Comparison of ENCODE assay signal across 11 cellular contexts in the genomic region with DNA sequence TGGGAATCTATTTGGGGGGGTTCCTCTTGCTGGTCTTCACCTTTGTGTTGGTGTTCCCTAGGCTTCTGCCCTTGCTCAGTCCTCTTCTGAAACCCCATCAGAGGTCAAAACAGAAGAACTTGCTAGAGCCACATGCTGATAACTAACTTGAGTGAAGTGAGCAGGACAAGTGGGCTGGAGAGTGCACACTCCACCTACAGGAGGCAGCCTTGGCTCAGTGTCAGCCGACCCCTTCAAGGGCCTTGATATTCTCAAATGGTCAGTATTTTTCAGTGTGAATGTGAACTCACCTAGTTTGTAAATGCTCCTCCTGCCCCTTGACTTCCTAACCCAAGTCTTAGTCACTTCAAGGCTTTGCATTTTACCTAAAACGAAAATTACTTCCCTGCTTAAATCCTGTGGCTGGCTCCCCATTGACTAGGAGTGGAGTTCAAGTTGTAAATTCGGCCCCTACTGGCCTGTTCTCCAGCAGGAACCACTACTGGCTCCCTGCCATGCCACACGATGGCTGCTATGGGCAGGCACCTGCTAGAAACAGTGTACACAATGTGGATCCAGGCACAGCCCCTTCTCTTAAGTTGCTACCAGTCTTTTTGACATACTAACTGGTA. TPM values are rescaled to one million over a fixed set of nuclear protein-coding genes. Genes with fewer than 3 reads are reported as not detected.
DNase-seq lines count a peak whose midpoint lies in the region; ATAC-seq, FAIRE-seq and TF ChIP-seq lines count a peak whose summit lies in the region.
"Had no signal": no experiment of that assay in that cellular context is flagged by ENCODE, and none has a peak within 500 bp of the region (broad histone marks: within the 10 kb centered on the region; RNA-seq: fewer than 3 reads in every experiment).

No MANE protein-coding gene starts in this region.

- peak; percentile 6 for DNase-seq in activated naive CD4-positive, alpha-beta T cell treated with anti-CD3 and anti-CD28 coated beads for 36 hours
- DNase-seq in activated naive CD4-positive, alpha-beta T cell treated with Interleukin-2 at 50 U/mL for 16 hours, result no peak
- DNase-seq in NB4 (ENCODE audit: low read depth), result peak; percentile 55
- DNase-seq in H1 (ENCODE audit: low read depth in 1 of 2, low spot score in 2 of 2), result no peak
- no peak for DNase-seq in NCI-H524 treated with DMSO at 0.1 percent for 48 hours (lab: John Stamatoyannopoulos, UW)
- no peak for DNase-seq in vagina (ENCODE audit: extremely low spot score in 2 of 2)
- DNase-seq: activated naive CD8-positive, alpha-beta T cell treated with anti-CD3 and anti-CD28 coated beads, Interleukin-2, amount 10 ng/mL, durations not matched to agents 7 days and 5 days; spleen had no signal

- H4K91ac ChIP-seq in H1 (replicated peaks; ENCODE audit: insufficient read length, low read length), result no peak overlapping the region

- H3K23me2 ChIP-seq in H1 (ENCODE audit: low read depth, low read length), result 0 out of 2 replicates have a peak, but pooled peaks cover 2% of the 10 kb centered on the region

- 61% methylated on average over 4 of the region's 4 CpGs; no CpG with 5 or more reads in 1 of the 2 experiments for WGBS in H1 (ENCODE audit: extremely low coverage in 1 of 2, insufficient coverage in 1 of 2, insufficient read length in 1 of 2, insufficient replicate concordance in 2 of 2, low coverage in 1 of 2, low lambda C conversion rate in 2 of 2, missing lambda C conversion rate in 1 of 2), 2 experiments

- no peak overlapping the region for H3K18ac ChIP-seq in H1 (ENCODE audit: extremely low read depth, low read length)

- H3K27me3 ChIP-seq in H1 (replicated peaks in 1 of 4; ENCODE audit: control insufficient read depth in 3 of 4, extremely low read depth in 1 of 4, insufficient read depth in 3 of 4, low read length in 3 of 4), result no peaks in the 10 kb centered on the region; a peak in 1 of 7 replicates
- no peaks in the 10 kb centered on the region for H3K27me3 ChIP-seq in vagina

- H3K27ac Mint-ChIP-seq in activated naive CD4-positive, alpha-beta T cell treated with anti-CD3 and anti-CD28 coated beads for 36 hours, result no peak overlapping the region
- H3K27ac Mint-ChIP-seq: activated naive CD8-positive, alpha-beta T cell treated with anti-CD3 and anti-CD28 coated beads, Interleukin-2, amount 10 ng/mL, durations not matched to agents 7 days and 5 days had no signal

- H4K8ac ChIP-seq in H1 (ENCODE audit: extremely low read depth, insufficient read depth, low read length), result no peak overlapping the region

- no peak overlapping the region for H3K23ac ChIP-seq in H1 (ENCODE audit: insufficient read length)

- H3K36me3 ChIP-seq in H1 (ENCODE audit: control insufficient read depth in 2 of 4, insufficient read depth in 4 of 4, low read length in 3 of 4) (no peaks in the 10 kb centered on the region), vagina (no peaks in the 10 kb centered on the region)
- H3K36me3 ChIP-seq: spleen had no signal

- no peak overlapping the region for H2BK15ac ChIP-seq in H1 (ENCODE audit: low read length)

- peak; percentile 84 for FAIRE-seq in H1 (lab: Jason Lieb, UNC)

- no peak for ATAC-seq in GM18858 (IDR thresholded peaks at IDR 0.05; ENCODE audit: unreplicated experiment)

- H2BK12ac ChIP-seq in H1 (ENCODE audit: low read depth, low read length), result no peak overlapping the region

- peaks cover 0 to 13% of the 10 kb centered on the region in 2 experiments; a peak in 2 of 4 replicates for H3K79me2 ChIP-seq in H1 (ENCODE audit: control insufficient read depth in 1 of 2, insufficient read depth in 2 of 2, low read length in 2 of 2)

- no peak overlapping the region for H3K9ac ChIP-seq in H1 (replicated peaks in 1 of 4; ENCODE audit: extremely low read depth in 1 of 4, low read depth in 3 of 4, low read length in 3 of 4)

- no peak overlapping the region for H2BK20ac ChIP-seq in H1 (ENCODE audit: low read length)

- no peak overlapping the region for H4K5ac ChIP-seq in H1 (ENCODE audit: insufficient read length, low read depth, low read length)

- peaks cover 5 to 10% (median 8%) of the 10 kb centered on the region in 4 experiments; a peak in 6 of 7 replicates for H3K4me1 ChIP-seq in H1 (replicated peaks in 1 of 4; ENCODE audit: control insufficient read depth in 3 of 4, insufficient read depth in 4 of 4, low read length in 3 of 4)
- H3K4me1 ChIP-seq in vagina, result peaks cover 9% of the 10 kb centered on the region

- no peak overlapping the region for H3K14ac ChIP-seq in H1 (ENCODE audit: insufficient read length)

- peaks cover 19% of the 10 kb centered on the region for H3K4me1 Mint-ChIP-seq in activated naive CD4-positive, alpha-beta T cell treated with anti-CD3 and anti-CD28 coated beads for 36 hours (ENCODE audit: low read depth)

- H3K36me3 Mint-ChIP-seq in activated naive CD4-positive, alpha-beta T cell treated with anti-CD3 and anti-CD28 coated beads for 36 hours (ENCODE audit: low read depth), result no peaks in the 10 kb centered on the region
- H3K36me3 Mint-ChIP-seq: activated naive CD8-positive, alpha-beta T cell treated with anti-CD3 and anti-CD28 coated beads, Interleukin-2, amount 10 ng/mL, durations not matched to agents 7 days and 5 days had no signal

- TF ChIP-seq CTCF in NB4 (IDR thresholded peaks at IDR 0.05; ENCODE audit: low read depth, low read length) (peak; percentile 30), H1 (IDR thresholded peaks at IDR 0.05; ENCODE audit: control extremely low read depth in 1 of 3, insufficient read depth in 1 of 3, low read depth in 1 of 3, low read length in 3 of 3) (peak; percentile 72 to 80 (median 77)), vagina (IDR thresholded peaks at IDR 0.05) (no peak)

- H3K4me2 ChIP-seq in H1 (ENCODE audit: insufficient read depth in 1 of 2, low read depth in 2 of 2, low read length in 2 of 2), result no peak overlapping the region; a peak in 1 of 4 replicates

- H3K4ac ChIP-seq in H1 (replicated peaks; ENCODE audit: insufficient read length, low read depth, low read length), result no peak overlapping the region

- peaks cover 33% of the 10 kb centered on the region for H3K27me3 Mint-ChIP-seq in activated naive CD4-positive, alpha-beta T cell treated with anti-CD3 and anti-CD28 coated beads for 36 hours (ENCODE audit: low read depth)

- TF ChIP-seq POLR2A in NB4 (IDR thresholded peaks at IDR 0.05; ENCODE audit: extremely low read depth, insufficient read length), result no peak
- TF ChIP-seq POLR2A in H1 (IDR thresholded peaks at IDR 0.05; ENCODE audit: control extremely low read depth in 1 of 2, low read depth in 2 of 2, low read length in 2 of 2), result no peak
- no peak for TF ChIP-seq POLR2A in vagina (IDR thresholded peaks at IDR 0.05)

- peak overlapping the region; percentile 60; the same call in 1 of the 2 replicates for H2AFZ ChIP-seq in H1 (ENCODE audit: low read length)

- TF ChIP-seq EP300 in H1 (IDR thresholded peaks at IDR 0.05; ENCODE audit: borderline replicate concordance in 1 of 2, low read depth in 2 of 2, low read length in 2 of 2), result no peak

- CTCF ChIA-PET in activated naive CD4-positive, alpha-beta T cell treated with anti-CD3 and anti-CD28 coated beads for 36 hours (lab: Charles Lee), result no interaction called here
- CTCF ChIA-PET in H1 (lab: Charles Lee; ENCODE audit: partially characterized antibody), result interaction anchor here (0.7 to 3.2 kb wide), 7 partner anchors 11 to 93 kb away, joined by 3 to 41 read pairs (median 4); no protein-coding TSS in a partner anchor

- POLR2A ChIA-PET in H1 (lab: Charles Lee; ENCODE audit: partially characterized antibody), result no interaction called here

- H2AK5ac ChIP-seq in H1 (ENCODE audit: low read depth, low read length), result no peak overlapping the region

- H2BK5ac ChIP-seq in H1 (ENCODE audit: low read depth, low read length), result no peak overlapping the region

- no peaks in the 10 kb centered on the region for H4K20me1 ChIP-seq in H1 (replicated peaks in 1 of 2; ENCODE audit: control insufficient read depth in 1 of 2, insufficient read depth in 2 of 2, low read length in 2 of 2)

- H3K56ac ChIP-seq in H1 (replicated peaks; ENCODE audit: insufficient read length, low read depth, low read length), result no peak overlapping the region

- intact Hi-C loops in activated naive CD4-positive, alpha-beta T cell treated with anti-CD3 and anti-CD28 coated beads for 36 hours (cut with micrococcal nuclease), result no loop called here
- intact Hi-C loops in vagina (cut with DNase I), result no loop called here

- H3K9me3 Mint-ChIP-seq in activated naive CD4-positive, alpha-beta T cell treated with anti-CD3 and anti-CD28 coated beads for 36 hours, result no peaks in the 10 kb centered on the region

- H3K79me1 ChIP-seq in H1 (ENCODE audit: low read depth, low read length), result no peaks in the 10 kb centered on the region

- peak; percentile 79 to 84 for TF ChIP-seq RAD21 in H1 (IDR thresholded peaks at IDR 0.05 in 1 of 2, conservative IDR thresholded peaks at IDR 0.05 in 1 of 2; ENCODE audit: low read depth in 2 of 2, low read length in 2 of 2)

- no peak overlapping the region for H2BK120ac ChIP-seq in H1 (replicated peaks; ENCODE audit: low read depth, low read length)

- H3K27ac ChIP-seq in H1 (ENCODE audit: low read depth, low read length), result no peak overlapping the region
- H3K27ac ChIP-seq in temporal lobe (ENCODE audit: low read depth, low read length), result peak overlapping the region; percentile 98
- no peak overlapping the region for H3K27ac ChIP-seq in vagina
- H3K27ac ChIP-seq: HL-60, spleen had no signal

- no peak overlapping the region for H3K4me3 Mint-ChIP-seq in activated naive CD4-positive, alpha-beta T cell treated with anti-CD3 and anti-CD28 coated beads for 36 hours
- H3K4me3 Mint-ChIP-seq: activated naive CD8-positive, alpha-beta T cell treated with anti-CD3 and anti-CD28 coated beads, Interleukin-2, amount 10 ng/mL, durations not matched to agents 7 days and 5 days had no signal

- H3K4me3 ChIP-seq in NB4 (ENCODE audit: low read depth, low read length) (no peak overlapping the region), H1 (ENCODE audit: extremely low read depth in 1 of 4, insufficient read depth in 2 of 4, low read depth in 3 of 4, low read length in 4 of 4) (no peak overlapping the region), vagina (no peak overlapping the region)
- H3K4me3 ChIP-seq: spleen had no signal

- H3K9me3 ChIP-seq in H1 (ENCODE audit: insufficient read depth in 2 of 2, low read depth in 1 of 2, low read length in 1 of 2) (no peaks in the 10 kb centered on the region), vagina (no peaks in the 10 kb centered on the region)
- H3K9me3 ChIP-seq: spleen had no signal

RNA-seq across cellular contexts. Expression of a gene that starts 3.6 kb away (rescaled TPM):
- total RNA-seq in activated naive CD4-positive, alpha-beta T cell treated with anti-CD3 and anti-CD28 coated beads for 36 hours, result under 1 TPM; 0.86 to 0.99 TPM
- 30.6 and 35.3 TPM in 2 replicates for total RNA-seq in H1 (2021; fragmentation: NEBNext Ultra II Directional; extraction: Animal tissue kit (Norgen Biotek cat#: 25700))
- 16.8 and 26.7 TPM in 2 replicates for polyA plus RNA-seq in H1 (2011; rRNA removed)
- 19.4 TPM for polyA plus RNA-seq in H1 (2011; cell fraction: cytosol; rRNA removed)
- 48.8 TPM for polyA plus RNA-seq in H1 (2011; cell fraction: nucleus; rRNA removed)
- 17.9 to 33.3 TPM (median 27.4 TPM) in 4 replicates for polyA plus RNA-seq in H1 (2012, experiment 1 of 2)
- polyA plus RNA-seq in H1 (2012, experiment 2 of 2), result 2.4 TPM
- polyA plus RNA-seq in H1 (2013, experiment 1 of 2), result 19.4 TPM
- 18.4 TPM for polyA plus RNA-seq in H1 (2013, experiment 2 of 2)
- polyA minus RNA-seq in H1 (2011; rRNA and poly(A)+ RNA removed), result 65.9 and 87.3 TPM in 2 replicates
- polyA minus RNA-seq in H1 (2011; cell fraction: cytosol; rRNA and poly(A)+ RNA removed), result 28.1 TPM
- 127 TPM for polyA minus RNA-seq in H1 (2011; cell fraction: nucleus; rRNA and poly(A)+ RNA removed)
- total RNA-seq in temporal lobe, result 188 TPM
- total RNA-seq in vagina, result 18.9 TPM

Comparison
In these comparisons a context has a peak if more than half of its experiments do, and no peak if none do; other contexts are left out.
1. DNase-seq: peak in activated naive CD4-positive, alpha-beta T cell treated with anti-CD3 and anti-CD28 coated beads for 36 hours (single experiment) and NB4 (single experiment); none in activated naive CD4-positive, alpha-beta T cell treated with Interleukin-2 at 50 U/mL for 16 hours (single experiment), H1 (0 of 2), NCI-H524 treated with DMSO at 0.1 percent for 48 hours (single experiment) and vagina (0 of 2).
2. CTCF ChIP-seq: peak in NB4 (single experiment) and H1 (3 of 3); none in vagina (0 of 3).
3. RNA of a gene that starts 3.6 kb away (total RNA-seq): 188 TPM in temporal lobe (single experiment), 30.6 to 35.3 TPM in H1 and 18.9 TPM in vagina (single experiment); 0.86 to 0.99 TPM in activated naive CD4-positive, alpha-beta T cell treated with anti-CD3 and anti-CD28 coated beads for 36 hours; every median in the first group is over 10 times any median in the second.